ENCODE assay signal across 8 cellular contexts in the genomic region with DNA sequence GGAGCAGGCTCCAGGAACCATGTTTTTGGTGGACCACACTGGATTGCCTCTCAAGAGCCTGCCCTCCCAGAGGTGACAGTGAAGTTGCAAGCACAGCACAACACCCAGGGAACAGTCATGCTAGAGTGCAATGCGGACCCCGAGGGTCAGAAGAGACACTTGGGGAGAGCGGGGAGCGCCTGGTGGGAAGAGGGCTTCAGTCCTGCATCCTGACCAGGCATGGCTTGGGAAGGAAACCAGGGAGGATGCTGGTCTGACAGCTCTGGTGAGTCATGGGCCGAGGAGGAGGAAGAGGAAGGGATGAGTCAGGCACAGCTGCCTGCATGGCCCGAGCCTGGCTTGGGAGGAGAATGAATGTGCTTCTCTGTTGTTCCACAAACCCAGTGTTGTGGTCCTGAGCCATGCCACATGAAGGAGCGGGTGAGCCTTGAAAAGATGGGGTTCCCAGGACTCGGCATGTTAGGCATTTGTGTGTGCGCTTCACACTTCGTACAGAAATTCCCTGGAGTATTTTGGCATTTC. TPM values are rescaled to one million over a fixed set of nuclear protein-coding genes. Genes with fewer than 3 reads are reported as not detected.
DNase-seq lines count a peak whose midpoint lies in the region; ATAC-seq and TF ChIP-seq lines count a peak whose summit lies in the region.

No MANE protein-coding gene starts in this region.

- no peaks in the 10 kb centered on the region for H3K27me3 ChIP-seq in left ventricle myocardium inferior (ENCODE audit: low read depth)

- H3K27ac ChIP-seq in left ventricle myocardium inferior (replicated peaks): peak overlapping the region; percentile 92

- H3K4me3 ChIP-seq in left ventricle myocardium inferior: no peak overlapping the region

- H3K27ac Mint-ChIP-seq in activated naive CD8-positive, alpha-beta T cell treated with anti-CD3 and anti-CD28 coated beads, Interleukin-2, amount 10 ng/mL, durations not matched to agents 7 days and 5 days: no peak overlapping the region

- no peak for TF ChIP-seq CTCF in left ventricle myocardium inferior (IDR thresholded peaks at IDR 0.05; ENCODE audit: borderline replicate concordance)

- POLR2A ChIA-PET in activated naive CD8-positive, alpha-beta T cell treated with anti-CD3 and anti-CD28 coated beads, Interleukin-2, amount 10 ng/mL, durations not matched to agents 7 days and 5 days (lab: Charles Lee): no interaction called here

- ATAC-seq in activated naive CD8-positive, alpha-beta T cell treated with anti-CD3 and anti-CD28 coated beads, Interleukin-2, amount 10 ng/mL, durations not matched to agents 7 days and 5 days (ENCODE audit: low read depth): peak; percentile 53
- ATAC-seq in HG03025 (IDR thresholded peaks at IDR 0.05; ENCODE audit: low FRiP score, unreplicated experiment): no peak

- no peaks in the 10 kb centered on the region for H3K9me3 Mint-ChIP-seq in activated naive CD8-positive, alpha-beta T cell treated with anti-CD3 and anti-CD28 coated beads, Interleukin-2, amount 10 ng/mL, durations not matched to agents 7 days and 5 days

- H3K27me3 Mint-ChIP-seq in activated naive CD8-positive, alpha-beta T cell treated with anti-CD3 and anti-CD28 coated beads, Interleukin-2, amount 10 ng/mL, durations not matched to agents 7 days and 5 days: peaks cover 4% of the 10 kb centered on the region

- H3K4me3 Mint-ChIP-seq in activated naive CD8-positive, alpha-beta T cell treated with anti-CD3 and anti-CD28 coated beads, Interleukin-2, amount 10 ng/mL, durations not matched to agents 7 days and 5 days: no peak overlapping the region

- H3K4me1 ChIP-seq in left ventricle myocardium inferior: peaks cover 78% of the 10 kb centered on the region

- H3K36me3 Mint-ChIP-seq in activated naive CD8-positive, alpha-beta T cell treated with anti-CD3 and anti-CD28 coated beads, Interleukin-2, amount 10 ng/mL, durations not matched to agents 7 days and 5 days: no peaks in the 10 kb centered on the region

- H3K9me3 ChIP-seq in left ventricle myocardium inferior (replicated peaks): no peaks in the 10 kb centered on the region

- peak; percentile 95 for DNase-seq in GM03348 (ENCODE audit: low spot score)
- DNase-seq in RKO (ENCODE audit: low spot score): peak; percentile 97
- DNase-seq in activated naive CD8-positive, alpha-beta T cell treated with anti-CD3 and anti-CD28 coated beads, Interleukin-2, amount 10 ng/mL, durations not matched to agents 7 days and 5 days: no peak
- DNase-seq in left ventricle myocardium inferior: peak; percentile 75
- DNase-seq in putamen (ENCODE audit: low spot score): peak; percentile 91
- no peak for DNase-seq in NCI-H1436 treated with DMSO at 0.1 percent for 48 hours (lab: John Stamatoyannopoulos, UW)
- no peak for DNase-seq in NCI-H2196 treated with DMSO at 0.1 percent for 48 hours (lab: John Stamatoyannopoulos, UW; ENCODE audit: unreplicated experiment)

- H3K36me3 ChIP-seq in left ventricle myocardium inferior: no peaks in the 10 kb centered on the region

- H3K4me1 Mint-ChIP-seq in activated naive CD8-positive, alpha-beta T cell treated with anti-CD3 and anti-CD28 coated beads, Interleukin-2, amount 10 ng/mL, durations not matched to agents 7 days and 5 days: peaks cover 10% of the 10 kb centered on the region

- intact Hi-C loops in left ventricle myocardium inferior (cut with micrococcal nuclease): no loop called here

RNA-seq across cellular contexts. Expression of a gene that starts 29.5 kb away (rescaled TPM):
- total RNA-seq in activated naive CD8-positive, alpha-beta T cell treated with anti-CD3 and anti-CD28 coated beads, Interleukin-2, amount 10 ng/mL, durations not matched to agents 7 days and 5 days: under 1 TPM in 1 of 2 experiments, not detected in 1; 0.23 TPM
- 969 TPM for total RNA-seq in left ventricle myocardium inferior

RNA-seq across cellular contexts. Expression of a gene that starts 41.1 kb away (rescaled TPM):
- total RNA-seq in activated naive CD8-positive, alpha-beta T cell treated with anti-CD3 and anti-CD28 coated beads, Interleukin-2, amount 10 ng/mL, durations not matched to agents 7 days and 5 days: not detected
- 47.1 TPM for total RNA-seq in left ventricle myocardium inferior

RNA-seq across cellular contexts. Expression of a gene that starts 44.4 kb away (rescaled TPM):
- 1 to 10 TPM; 1.1 to 1.4 TPM for total RNA-seq in activated naive CD8-positive, alpha-beta T cell treated with anti-CD3 and anti-CD28 coated beads, Interleukin-2, amount 10 ng/mL, durations not matched to agents 7 days and 5 days
- 17.1 TPM for total RNA-seq in left ventricle myocardium inferior

RNA-seq across cellular contexts. Expression of a gene that starts 44.9 kb away (rescaled TPM):
- 10 to 100 TPM; 87.9 to 89.7 TPM for total RNA-seq in activated naive CD8-positive, alpha-beta T cell treated with anti-CD3 and anti-CD28 coated beads, Interleukin-2, amount 10 ng/mL, durations not matched to agents 7 days and 5 days
- total RNA-seq in left ventricle myocardium inferior: 42.7 TPM

RNA-seq across cellular contexts. Expression of a gene that starts 46.4 kb away (rescaled TPM):
- total RNA-seq in activated naive CD8-positive, alpha-beta T cell treated with anti-CD3 and anti-CD28 coated beads, Interleukin-2, amount 10 ng/mL, durations not matched to agents 7 days and 5 days: not detected
- total RNA-seq in left ventricle myocardium inferior: 1.5 TPM

Comparison
In these comparisons a context has a peak if more than half of its experiments do, and no peak if none do; other contexts are left out.
1. DNase-seq: peak in GM03348 (single experiment), RKO (single experiment), left ventricle myocardium inferior (single experiment) and putamen (single experiment); none in activated naive CD8-positive, alpha-beta T cell treated with anti-CD3 and anti-CD28 coated beads, Interleukin-2, amount 10 ng/mL, durations not matched to agents 7 days and 5 days (single experiment), NCI-H1436 treated with DMSO at 0.1 percent for 48 hours (single experiment) and NCI-H2196 treated with DMSO at 0.1 percent for 48 hours (single experiment).
2. RNA of a gene that starts 29.5 kb away (total RNA-seq): 969 TPM in left ventricle myocardium inferior (single experiment); 0.23 TPM in activated naive CD8-positive, alpha-beta T cell treated with anti-CD3 and anti-CD28 coated beads, Interleukin-2, amount 10 ng/mL, durations not matched to agents 7 days and 5 days; every median in the first group is over 100 times any median in the second.
3. RNA of a gene that starts 41.1 kb away (total RNA-seq): 47.1 TPM in left ventricle myocardium inferior (single experiment); not detected in activated naive CD8-positive, alpha-beta T cell treated with anti-CD3 and anti-CD28 coated beads, Interleukin-2, amount 10 ng/mL, durations not matched to agents 7 days and 5 days; every median in the first group is over 10 times any median in the second.